In the genomic region with DNA sequence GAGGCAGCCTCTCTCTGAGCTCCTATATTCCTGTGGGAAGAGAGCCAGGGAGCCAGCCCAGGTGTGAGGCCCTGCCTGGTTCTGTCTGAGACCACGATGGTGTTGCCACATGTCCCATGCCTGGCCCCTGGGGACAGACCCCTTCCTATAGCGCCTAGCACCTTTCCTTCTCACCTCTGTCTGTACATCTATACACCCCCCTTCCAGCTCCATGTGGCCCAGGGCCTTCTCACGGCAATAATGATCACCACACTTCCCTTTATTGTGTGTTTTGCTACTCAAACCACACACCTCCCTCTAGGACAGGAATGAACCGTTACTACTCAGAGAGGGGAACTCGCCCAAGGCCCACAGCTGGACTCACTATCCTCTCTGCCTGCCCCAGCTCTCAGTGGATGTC, we compare ENCODE assay signal across 11 cellular contexts. TPM values are rescaled to one million over a fixed set of nuclear protein-coding genes. Genes with fewer than 3 reads are reported as not detected.
DNase-seq lines count a peak whose midpoint lies in the region; ATAC-seq, FAIRE-seq and TF ChIP-seq lines count a peak whose summit lies in the region.
"Had no signal": no experiment of that assay in that cellular context is flagged by ENCODE, and none has a peak within 500 bp of the region (broad histone marks: within the 10 kb centered on the region; RNA-seq: fewer than 3 reads in every experiment).

No MANE protein-coding gene starts in this region.

- peak overlapping the region; percentile 49 for H3K9ac ChIP-seq in Karpas-422 (ENCODE audit: low read length)

- ATAC-seq in GM21367 (IDR thresholded peaks at IDR 0.05; ENCODE audit: unreplicated experiment) (peak; percentile 35), GM19455 (IDR thresholded peaks at IDR 0.05; ENCODE audit: unreplicated experiment) (no peak)
- ATAC-seq: pancreas had no signal

- H3K4me3 ChIP-seq in Karpas-422 (ENCODE audit: low read length) (peak overlapping the region; percentile 20; the same call in 1 of the 2 replicates), esophagus (ENCODE audit: low read depth in 1 of 2, low read length in 2 of 2) (no peak overlapping the region)
- H3K4me3 ChIP-seq: esophagus muscularis mucosa, pancreas had no signal

- H3K79me2 ChIP-seq in Karpas-422 (ENCODE audit: low read length) = peaks cover 6% of the 10 kb centered on the region; the same call in 1 of the 2 replicates

- no peaks in the 10 kb centered on the region for H3K36me3 ChIP-seq in Karpas-422 (ENCODE audit: insufficient read depth, low read length)
- H3K36me3 ChIP-seq in esophagus (ENCODE audit: control insufficient read depth in 2 of 2, insufficient read depth in 2 of 2, low read length in 1 of 2) = peaks cover 3 to 14% of the 10 kb centered on the region in 2 donors
- H3K36me3 ChIP-seq: esophagus muscularis mucosa, pancreas had no signal

- FAIRE-seq in GM12891 (lab: Jason Lieb, UNC) = peak; percentile 76
- FAIRE-seq: islet of Langerhans, pancreas had no signal

- no peak for TF ChIP-seq POLR2A in GM12891 (IDR thresholded peaks at IDR 0.05; ENCODE audit: low read depth, low read length)

- no peaks in the 10 kb centered on the region for H3K9me2 ChIP-seq in Karpas-422 (replicated peaks; ENCODE audit: insufficient read depth, low read length)

- DNase-seq in GM12891 (ENCODE audit: insufficient read length, low spot score) (no peak), Karpas-422 (peak; percentile 69), activated gamma-delta T cell treated with Interleukin-2 at 50 U/mL for 16 hours (no peak), AG20443 (ENCODE audit: low spot score) (no peak)
- DNase-seq in stimulated activated CD4-positive, alpha-beta T cell treated with anti-CD3 and anti-CD28 coated beads, Interleukin-4, amount 100 ng/mL, for 1 hour = no peak

- WGBS in esophagus, 2 donors = 62 to 71% methylated on average over 5 of the region's 5 CpGs

- H4K20me1 ChIP-seq in Karpas-422 (ENCODE audit: insufficient read depth, low read depth, low read length) = no peaks in the 10 kb centered on the region

- H3K27me3 ChIP-seq in Karpas-422 (ENCODE audit: low read length) (no peaks in the 10 kb centered on the region), esophagus (ENCODE audit: control insufficient read depth in 1 of 2, insufficient read depth in 2 of 2, low read length in 2 of 2) (no peaks in the 10 kb centered on the region)
- H3K27me3 ChIP-seq: esophagus muscularis mucosa, pancreas had no signal

- peak overlapping the region; percentile 63 for H3K4me2 ChIP-seq in Karpas-422 (ENCODE audit: low read depth, low read length, poor library complexity, severe bottlenecking)

- peak overlapping the region; percentile 72 for H3K27ac ChIP-seq in Karpas-422 (ENCODE audit: low read length)
- H3K27ac ChIP-seq in esophagus (ENCODE audit: low read depth in 2 of 2, low read length in 1 of 2) = peak overlapping the region; percentile 93 to 95
- H3K27ac ChIP-seq: esophagus muscularis mucosa, pancreas had no signal

- no peak overlapping the region for H2AFZ ChIP-seq in Karpas-422 (ENCODE audit: low read length)

- H3K9me3 ChIP-seq in Karpas-422 (ENCODE audit: low read length) (no peaks in the 10 kb centered on the region), esophagus (ENCODE audit: control insufficient read depth in 2 of 2, insufficient read depth in 1 of 2, low read depth in 1 of 2, low read length in 1 of 2) (no peaks in the 10 kb centered on the region)
- H3K9me3 ChIP-seq: pancreas had no signal

- H3K4me1 ChIP-seq in Karpas-422 (ENCODE audit: low read length) (peaks cover 52% of the 10 kb centered on the region), esophagus (ENCODE audit: control insufficient read depth in 2 of 2, insufficient read depth in 2 of 2, low read length in 1 of 2) (peaks cover 27 to 53% of the 10 kb centered on the region in 2 donors)

TF ChIP-seq in GM12891, 5 proteins besides CTCF, POLR2A, EP300 and RAD21:
- TF ChIP-seq PAX5 (IDR thresholded peaks at IDR 0.05; ENCODE audit: insufficient read depth, low read length, severe bottlenecking) = no peak
- no peak for TF ChIP-seq POU2F2 (IDR thresholded peaks at IDR 0.05; ENCODE audit: low read depth, low read length)
- no peak for TF ChIP-seq TAF1 (IDR thresholded peaks at IDR 0.05; ENCODE audit: low read depth, low read length)
- peak; percentile 84 for TF ChIP-seq SPI1 (IDR thresholded peaks at IDR 0.05; ENCODE audit: low read depth, low read length)

RNA-seq across cellular contexts. Expression of a gene that starts 12.8 kb away (rescaled TPM):
- 127 TPM for polyA plus RNA-seq in GM12891 (2012; ENCODE audit: low read depth, missing spikeins)
- 22.2 and 39.5 TPM in 2 replicates for total RNA-seq in Karpas-422 (2014; rRNA removed; shearing (Covaris generic); ENCODE audit: low replicate concordance)
- polyA plus RNA-seq in esophagus = 100 to 1,000 TPM; 123 to 266 TPM
